In the genomic region with DNA sequence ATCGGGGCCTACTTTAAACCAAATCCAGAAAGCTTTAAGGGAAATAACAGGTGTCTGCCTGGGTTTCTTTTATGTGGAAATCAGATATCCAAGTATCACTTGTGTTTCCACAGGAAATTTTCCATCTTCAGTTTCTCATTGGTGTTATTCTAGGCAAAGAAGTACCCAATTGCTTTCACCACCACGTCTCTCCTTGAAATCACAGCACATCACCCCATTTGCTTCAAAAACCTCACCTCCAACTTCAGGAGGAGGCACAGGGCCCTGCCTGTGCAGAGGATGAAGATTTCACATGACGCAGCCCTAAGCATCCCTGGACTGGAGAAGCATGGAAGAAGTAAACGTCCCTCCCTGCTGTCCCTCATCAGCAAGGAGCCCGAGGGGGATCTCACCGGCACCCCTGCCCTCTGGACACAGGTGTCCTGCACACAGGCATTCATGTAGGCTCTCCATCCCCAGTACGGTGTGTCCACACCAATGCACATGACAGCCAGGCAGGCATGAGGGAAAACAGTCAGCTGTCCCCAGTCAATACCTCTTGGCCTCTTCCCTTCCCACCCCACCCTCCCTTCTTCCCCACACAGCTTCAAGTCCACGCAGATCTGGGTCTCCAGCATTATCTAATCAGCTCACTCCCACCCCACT, we compare ENCODE assay signal across 1 cellular context.
TF ChIP-seq lines count a peak whose summit lies in the region.

No MANE protein-coding gene starts in this region.

TF ChIP-seq in SK-N-SH, 30 proteins besides CTCF, POLR2A, EP300 and RAD21 (continued from another document):
- TF ChIP-seq, protein P1, sequence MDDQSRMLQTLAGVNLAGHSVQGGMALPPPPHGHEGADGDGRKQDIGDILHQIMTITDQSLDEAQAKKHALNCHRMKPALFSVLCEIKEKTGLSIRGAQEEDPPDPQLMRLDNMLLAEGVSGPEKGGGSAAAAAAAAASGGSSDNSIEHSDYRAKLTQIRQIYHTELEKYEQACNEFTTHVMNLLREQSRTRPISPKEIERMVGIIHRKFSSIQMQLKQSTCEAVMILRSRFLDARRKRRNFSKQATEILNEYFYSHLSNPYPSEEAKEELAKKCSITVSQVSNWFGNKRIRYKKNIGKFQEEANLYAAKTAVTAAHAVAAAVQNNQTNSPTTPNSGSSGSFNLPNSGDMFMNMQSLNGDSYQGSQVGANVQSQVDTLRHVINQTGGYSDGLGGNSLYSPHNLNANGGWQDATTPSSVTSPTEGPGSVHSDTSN (IDR thresholded peaks at IDR 0.05) = no peak
- TF ChIP-seq CHD2 (IDR thresholded peaks at IDR 0.05; ENCODE audit: low read length, partially characterized antibody) (no peak), YY1 (IDR thresholded peaks at IDR 0.05; ENCODE audit: low read depth) (no peak), TEAD4 (IDR thresholded peaks at IDR 0.05; ENCODE audit: borderline replicate concordance, insufficient read depth) (no peak), RCOR1 (IDR thresholded peaks at IDR 0.05; ENCODE audit: low read length) (no peak), SIN3A (IDR thresholded peaks at IDR 0.05; ENCODE audit: borderline replicate concordance, low read depth, low read length) (no peak), FOXM1 (IDR thresholded peaks at IDR 0.05; ENCODE audit: low read depth) (no peak), TAF1 (IDR thresholded peaks at IDR 0.05; ENCODE audit: borderline replicate concordance, low read depth, low read length) (no peak), JUND (IDR thresholded peaks at IDR 0.05) (no peak)
- TF ChIP-seq, protein P2, sequence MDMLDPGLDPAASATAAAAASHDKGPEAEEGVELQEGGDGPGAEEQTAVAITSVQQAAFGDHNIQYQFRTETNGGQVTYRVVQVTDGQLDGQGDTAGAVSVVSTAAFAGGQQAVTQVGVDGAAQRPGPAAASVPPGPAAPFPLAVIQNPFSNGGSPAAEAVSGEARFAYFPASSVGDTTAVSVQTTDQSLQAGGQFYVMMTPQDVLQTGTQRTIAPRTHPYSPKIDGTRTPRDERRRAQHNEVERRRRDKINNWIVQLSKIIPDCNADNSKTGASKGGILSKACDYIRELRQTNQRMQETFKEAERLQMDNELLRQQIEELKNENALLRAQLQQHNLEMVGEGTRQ (IDR thresholded peaks at IDR 0.05; ENCODE audit: borderline replicate concordance, low read depth, low read length) = no peak
